9 cellular contexts compared by ENCODE assay signal in the genomic region with DNA sequence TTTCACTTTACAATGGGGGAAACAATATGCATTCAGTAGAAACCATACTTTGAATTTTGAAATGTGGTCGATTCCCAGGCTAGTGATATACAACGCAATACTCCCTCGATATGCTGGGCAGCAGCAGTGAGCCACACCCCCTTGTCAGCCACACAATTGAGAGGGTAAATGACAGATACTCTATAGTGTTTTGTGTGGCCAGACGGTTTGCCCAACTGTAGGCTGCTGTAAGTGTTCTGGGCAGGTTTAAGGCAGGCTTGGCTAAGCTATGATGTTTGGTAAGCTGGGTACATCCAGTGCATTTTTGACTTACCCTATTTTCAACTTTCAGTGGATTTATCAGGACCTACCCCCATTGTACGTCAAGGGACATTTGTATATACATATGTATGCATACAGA.
"Had no signal": no experiment of that assay in that cellular context is flagged by ENCODE, and none has a peak within 500 bp of the region (broad histone marks: within the 10 kb centered on the region; RNA-seq: fewer than 3 reads in every experiment).

No MANE protein-coding gene starts in this region.

- H3K4me3 Mint-ChIP-seq: HFFc6, IgD-negative memory B cell had no signal

- H3K27me3 Mint-ChIP-seq: IgD-negative memory B cell had no signal

- ATAC-seq: HCT116, HepG2 had no signal

- H3K27ac Mint-ChIP-seq: HFFc6, IgD-negative memory B cell had no signal

- H3K9me3 ChIP-seq: HAP-1 had no signal

- H3K9ac ChIP-seq: GM23248 had no signal

- DNase-seq: GM23248, GOT3, H7, HFFc6 had no signal

- H3K27ac ChIP-seq: GM23248, HL-60 had no signal

- H3K36me3 ChIP-seq: HAP-1 had no signal

- H3K4me1 ChIP-seq: HAP-1 had no signal

- H3K36me3 Mint-ChIP-seq: IgD-negative memory B cell had no signal

- H3K4me3 ChIP-seq: GM23248, HAP-1 had no signal

- H3K4me1 Mint-ChIP-seq: IgD-negative memory B cell had no signal
